In genomic region chr17:63431939-63432804, GRCh38 we compare ENCODE assay signal across 9 cellular contexts. TPM values are rescaled to one million over a fixed set of nuclear protein-coding genes. Genes with fewer than 3 reads are reported as not detected.
DNase-seq lines count a peak whose midpoint lies in the region; ATAC-seq and TF ChIP-seq lines count a peak whose summit lies in the region.
"Had no signal": no experiment of that assay in that cellular context is flagged by ENCODE, and none has a peak within 500 bp of the region (broad histone marks: within the 10 kb centered on the region; RNA-seq: fewer than 3 reads in every experiment).

No MANE protein-coding gene starts in this region.

- H3K36me3 ChIP-seq in cardiac muscle cell: peaks cover under 1% of the 10 kb centered on the region
- peaks cover 0 to 9% (median 0%) of the 10 kb centered on the region in 9 donors for H3K36me3 ChIP-seq in heart left ventricle
- H3K36me3 ChIP-seq in WERI-Rb-1: peaks cover 25% of the 10 kb centered on the region
- H3K36me3 ChIP-seq in vagina: no peaks in the 10 kb centered on the region

- 66 to 72% (median 69%) methylated on average over 15 to 16 of the region's 16 CpGs for whole genome bisulfite sequencing in heart left ventricle, 4 donors

- TF ChIP-seq POLR2A in heart left ventricle (IDR thresholded peaks at IDR 0.05) (no peak), vagina (IDR thresholded peaks at IDR 0.05) (no peak)

- H3K9me3 ChIP-seq in cardiac muscle cell (ENCODE audit: low read depth) (no peaks in the 10 kb centered on the region), heart left ventricle (no peaks in the 10 kb centered on the region), WERI-Rb-1 (ENCODE audit: severe bottlenecking) (no peaks in the 10 kb centered on the region), vagina (no peaks in the 10 kb centered on the region)

- intact Hi-C loops in heart left ventricle (cut with DNase I): loop anchor here in 1 of 10 donors (5.0 kb wide), 1 partner anchor 45 kb away; the partner anchor contains the start of gene ACE
- intact Hi-C loops in vagina (cut with DNase I): loop anchor here (5.0 kb wide), 1 partner anchor 45 kb away; the partner anchor contains the start of gene ACE

- DNase-seq in cardiac muscle cell (ENCODE audit: low read depth in 1 of 2, low spot score in 1 of 2): peak; percentile 47 to 78
- DNase-seq in heart left ventricle: no peak
- DNase-seq in WERI-Rb-1: peak; percentile 93
- DNase-seq in left kidney (ENCODE audit: low read depth, low spot score): peak; percentile 62
- DNase-seq in vagina (ENCODE audit: extremely low spot score in 2 of 2): no peak
- no peak for DNase-seq in NCI-H2171 treated with DMSO at 0.1 percent for 48 hours (lab: John Stamatoyannopoulos, UW)
- no peak for DNase-seq in AML-193 (lab: John Stamatoyannopoulos, UW)
- DNase-seq in NCI-H2107 treated with DMSO at 0.1 percent for 48 hours (lab: John Stamatoyannopoulos, UW; ENCODE audit: unreplicated experiment): no peak
- DNase-seq: activated naive CD4-positive, alpha-beta T cell treated with anti-CD3 and anti-CD28 coated beads for 36 hours had no signal

- H3K4me1 ChIP-seq in cardiac muscle cell (ENCODE audit: low read depth) (peaks cover 5% of the 10 kb centered on the region), heart left ventricle (peaks cover 8 to 66% (median 46%) of the 10 kb centered on the region in 12 donors), vagina (peaks cover 55% of the 10 kb centered on the region)

- H3K4me3 ChIP-seq in cardiac muscle cell (no peak overlapping the region), heart left ventricle (no peak overlapping the region), WERI-Rb-1 (ENCODE audit: low read depth, low read length) (peak overlapping the region; percentile 9; the same call in 1 of the 2 replicates), vagina (no peak overlapping the region)

- H3K27me3 ChIP-seq in cardiac muscle cell (no peaks in the 10 kb centered on the region), heart left ventricle (no peaks in the 10 kb centered on the region), WERI-Rb-1 (ENCODE audit: insufficient read depth, low read depth, severe bottlenecking) (no peaks in the 10 kb centered on the region), vagina (no peaks in the 10 kb centered on the region)

- no peak for ATAC-seq in heart left ventricle

- H3K27ac ChIP-seq in cardiac muscle cell: peak overlapping the region; percentile 59
- H3K27ac ChIP-seq in heart left ventricle: peak overlapping the region in 2 of 12 donors; percentile 7 to 15
- peak overlapping the region; percentile 76 for H3K27ac ChIP-seq in WERI-Rb-1
- peak overlapping the region; percentile 69 for H3K27ac ChIP-seq in vagina

- TF ChIP-seq CTCF in cardiac muscle cell (IDR thresholded peaks at IDR 0.05; ENCODE audit: low read depth, low read length): no peak
- no peak for TF ChIP-seq CTCF in heart left ventricle (IDR thresholded peaks at IDR 0.05)
- peak; percentile 52 for TF ChIP-seq CTCF in WERI-Rb-1 (IDR thresholded peaks at IDR 0.05; ENCODE audit: low read depth, low read length)
- TF ChIP-seq CTCF in vagina (IDR thresholded peaks at IDR 0.05): no peak

RNA-seq across cellular contexts. Expression of gene CYB561, which starts 13.9 kb away (rescaled TPM):
- total RNA-seq in cardiac muscle cell (7.4 and 11.3 TPM in 2 replicates), heart left ventricle (10 to 100 TPM in 2 of 9 donors, 1 to 10 TPM in 7; 4.8 to 19.2 (median 8.6) TPM), vagina (46.2 TPM)
- polyA plus RNA-seq in cardiac muscle cell (7.4 and 21.5 TPM in 2 replicates), heart left ventricle (10 to 100 TPM in 1 of 2 donors, 1 to 10 TPM in 1; 5.0 to 18.1 TPM)

RNA-seq across cellular contexts. Expression of gene ACE, which starts 44.7 kb away (rescaled TPM):
- 2.1 and 3.2 TPM in 2 replicates for total RNA-seq in cardiac muscle cell
- polyA plus RNA-seq in cardiac muscle cell: 1.8 and 2.5 TPM in 2 replicates
- total RNA-seq in heart left ventricle: 10 to 100 TPM in 5 of 9 donors, 1 to 10 TPM in 4; 1.6 to 42.3 (median 10.7) TPM
- polyA plus RNA-seq in heart left ventricle: 1 to 10 TPM; 4.0 to 5.6 TPM
- total RNA-seq in vagina: 9.6 TPM

Comparison
In these comparisons a context has a peak if more than half of its experiments do, and no peak if none do; other contexts are left out.
1. DNase-seq: peak in cardiac muscle cell (2 of 2), WERI-Rb-1 (single experiment) and left kidney (single experiment); none in heart left ventricle (0 of 5), vagina (0 of 2), NCI-H2171 treated with DMSO at 0.1 percent for 48 hours (single experiment), AML-193 (0 of 2) and NCI-H2107 treated with DMSO at 0.1 percent for 48 hours (single experiment).